Comparison of ENCODE assay signal across 9 cellular contexts in the genomic region with DNA sequence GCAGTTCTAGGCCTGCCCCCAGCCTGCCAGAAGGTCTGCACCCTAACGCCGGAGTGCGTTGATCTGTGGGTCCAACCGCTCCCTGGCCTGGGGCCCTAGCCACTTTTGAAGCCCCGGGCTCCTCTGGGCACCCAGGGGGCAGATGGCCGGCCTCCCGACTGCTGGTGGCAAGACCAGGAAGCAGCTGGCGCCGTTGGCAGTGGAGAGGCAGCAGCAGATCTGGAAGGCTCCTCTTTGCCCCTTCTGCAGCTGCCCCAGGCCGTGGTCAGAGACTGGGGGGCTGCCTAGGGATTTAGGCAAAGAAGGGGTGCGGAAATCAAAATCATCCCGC. TPM values are rescaled to one million over a fixed set of nuclear protein-coding genes. Genes with fewer than 3 reads are reported as not detected.
DNase-seq lines count a peak whose midpoint lies in the region; ATAC-seq, FAIRE-seq and TF ChIP-seq lines count a peak whose summit lies in the region.
"Had no signal": no experiment of that assay in that cellular context is flagged by ENCODE, and none has a peak within 500 bp of the region (broad histone marks: within the 10 kb centered on the region; RNA-seq: fewer than 3 reads in every experiment).

No MANE protein-coding gene starts in this region.

- peaks cover 0 to 25% (median 0%) of the 10 kb centered on the region in 9 donors for H3K27me3 ChIP-seq in heart left ventricle
- peaks cover 2% of the 10 kb centered on the region for H3K27me3 ChIP-seq in bronchial epithelial cell (ENCODE audit: control insufficient read depth, insufficient read depth, low read length)
- peaks cover 0 to 22% of the 10 kb centered on the region in 2 donors for H3K27me3 ChIP-seq in muscle layer of colon (ENCODE audit: control insufficient read depth in 1 of 2, insufficient read depth in 2 of 2, low read length in 2 of 2)
- H3K27me3 ChIP-seq in colonic mucosa: peaks cover 20% of the 10 kb centered on the region

- H3K27ac ChIP-seq in heart left ventricle (peak overlapping the region in 2 of 12 donors; percentile 29 to 55), muscle layer of colon (ENCODE audit: low read depth, low read length) (peak overlapping the region; percentile 48), colonic mucosa (no peak overlapping the region)

- peaks cover 6 to 54% (median 34%) of the 10 kb centered on the region in 12 donors for H3K4me1 ChIP-seq in heart left ventricle
- H3K4me1 ChIP-seq in muscle layer of colon (ENCODE audit: insufficient read depth, low read length): peaks cover 23% of the 10 kb centered on the region
- peaks cover 11% of the 10 kb centered on the region for H3K4me1 ChIP-seq in colonic mucosa

- no peak for TF ChIP-seq POLR2A in heart left ventricle (IDR thresholded peaks at IDR 0.05)

- H3K36me3 ChIP-seq in heart left ventricle (peaks cover 0 to 21% (median 18%) of the 10 kb centered on the region in 9 donors), bronchial epithelial cell (ENCODE audit: control insufficient read depth, insufficient read depth, low read length) (peaks cover 7% of the 10 kb centered on the region), muscle layer of colon (ENCODE audit: insufficient read depth, low read length) (peaks cover 21% of the 10 kb centered on the region), colonic mucosa (peaks cover 8% of the 10 kb centered on the region)

- intact Hi-C loops in heart left ventricle (cut with DNase I) (no loop called here), cardiac septum (cut with DNase I) (loop anchor here (5.0 kb wide), 1 partner anchor 37 kb away; a partner anchor contains a TSS), colonic mucosa (cut with DNase I) (no loop called here)

- H3K9me3 ChIP-seq in heart left ventricle: no peaks in the 10 kb centered on the region
- no peaks in the 10 kb centered on the region for H3K9me3 ChIP-seq in muscle layer of colon (ENCODE audit: low read length)
- no peaks in the 10 kb centered on the region for H3K9me3 ChIP-seq in colonic mucosa

- H3K9ac ChIP-seq in muscle layer of colon (ENCODE audit: low read length): no peak overlapping the region
- peak overlapping the region in 1 of 2 donors; percentile 23 for H3K9ac ChIP-seq in colonic mucosa (ENCODE audit: low read depth in 2 of 2, low read length in 2 of 2)

- H3K4me3 ChIP-seq in heart left ventricle: peak overlapping the region; percentile 32 to 72 (median 58)
- H3K4me3 ChIP-seq in bronchial epithelial cell (ENCODE audit: low read depth, low read length): peak overlapping the region; percentile 54
- peak overlapping the region in 1 of 2 donors; percentile 63 for H3K4me3 ChIP-seq in muscle layer of colon (ENCODE audit: low read depth in 1 of 2, low read length in 2 of 2)
- H3K4me3 ChIP-seq in colonic mucosa: no peak overlapping the region

- WGBS in heart left ventricle, 4 donors: 52 to 69% (median 65%) methylated on average over 12 of the region's 12 CpGs

- no peak for FAIRE-seq in bronchial epithelial cell (lab: Jason Lieb, UNC)

- peak in 1 of 5 donors; percentile 38 for DNase-seq in heart left ventricle
- no peak for DNase-seq in cardiac septum (ENCODE audit: low spot score)
- no peak for DNase-seq in bronchial epithelial cell (ENCODE audit: low read depth)
- no peak for DNase-seq in colonic mucosa
- no peak for DNase-seq in activated CD4-positive, alpha-beta T cell treated with anti-CD3 and anti-CD28 coated beads, Interleukin-2, amount 50 U/mL, for 1 hour
- no peak for DNase-seq in activated CD4-positive, CD25-positive, alpha-beta regulatory T cell treated with anti-CD3 and anti-CD28 coated beads, Interleukin-2, amount 50 U/mL, for 72 hours
- DNase-seq in HuH-7 (ENCODE audit: low spot score): no peak

- no peak for ATAC-seq in heart left ventricle

- TF ChIP-seq CTCF in heart left ventricle (IDR thresholded peaks at IDR 0.05) (no peak), bronchial epithelial cell (IDR thresholded peaks at IDR 0.05; ENCODE audit: insufficient read depth, low read length, severe bottlenecking) (no peak), colonic mucosa (IDR thresholded peaks at IDR 0.05) (no peak)

RNA-seq across cellular contexts. Expression of a gene that starts 0.4 kb away (rescaled TPM):
- 1 to 10 TPM in 3 of 9 donors, under 1 TPM in 5, not detected in 1; 0.17 to 1.7 (median 0.82) TPM for total RNA-seq in heart left ventricle
- under 1 TPM; 0.30 to 0.38 TPM for polyA plus RNA-seq in heart left ventricle
- 0.59 TPM for total RNA-seq in cardiac septum
- 0.26 TPM in 2 replicates for total RNA-seq in bronchial epithelial cell
- under 1 TPM; 0.37 to 0.58 TPM for total RNA-seq in colonic mucosa
- total RNA-seq: M059J had no signal

RNA-seq across cellular contexts. Expression of a gene that starts 37.3 kb away (rescaled TPM):
- total RNA-seq in heart left ventricle (100 to 1,000 TPM; 121 to 156 (median 130) TPM), cardiac septum (125 TPM), bronchial epithelial cell (154 and 228 TPM in 2 replicates), colonic mucosa (100 to 1,000 TPM; 154 to 189 TPM)
- 100 to 1,000 TPM in 1 of 2 donors, 10 to 100 TPM in 1; 78.8 to 158 TPM for polyA plus RNA-seq in heart left ventricle

RNA-seq across cellular contexts. Expression of a gene that starts 37.5 kb away (rescaled TPM):
- 10 to 100 TPM in 8 of 9 donors, 1 to 10 TPM in 1; 10.0 to 31.2 (median 16.8) TPM for total RNA-seq in heart left ventricle
- polyA plus RNA-seq in heart left ventricle: 10 to 100 TPM; 10.7 to 16.2 TPM
- 21.9 TPM for total RNA-seq in cardiac septum
- total RNA-seq in bronchial epithelial cell: 22.3 and 22.9 TPM in 2 replicates
- 10 to 100 TPM; 50.0 to 81.3 TPM for total RNA-seq in colonic mucosa

RNA-seq across cellular contexts. Expression of a gene that starts 54.6 kb away (rescaled TPM):
- total RNA-seq in heart left ventricle (1 to 10 TPM in 1 of 9 donors, under 1 TPM in 4, not detected in 4; 0.14 to 2.2 (median 0.42) TPM), cardiac septum (not detected), bronchial epithelial cell (not detected in 2 replicates), colonic mucosa (not detected)
- polyA plus RNA-seq in heart left ventricle: under 1 TPM; 0.04 to 0.27 TPM
- total RNA-seq: M059J had no signal
